Comparison of ENCODE assay signal across 8 cellular contexts in the genomic region with DNA sequence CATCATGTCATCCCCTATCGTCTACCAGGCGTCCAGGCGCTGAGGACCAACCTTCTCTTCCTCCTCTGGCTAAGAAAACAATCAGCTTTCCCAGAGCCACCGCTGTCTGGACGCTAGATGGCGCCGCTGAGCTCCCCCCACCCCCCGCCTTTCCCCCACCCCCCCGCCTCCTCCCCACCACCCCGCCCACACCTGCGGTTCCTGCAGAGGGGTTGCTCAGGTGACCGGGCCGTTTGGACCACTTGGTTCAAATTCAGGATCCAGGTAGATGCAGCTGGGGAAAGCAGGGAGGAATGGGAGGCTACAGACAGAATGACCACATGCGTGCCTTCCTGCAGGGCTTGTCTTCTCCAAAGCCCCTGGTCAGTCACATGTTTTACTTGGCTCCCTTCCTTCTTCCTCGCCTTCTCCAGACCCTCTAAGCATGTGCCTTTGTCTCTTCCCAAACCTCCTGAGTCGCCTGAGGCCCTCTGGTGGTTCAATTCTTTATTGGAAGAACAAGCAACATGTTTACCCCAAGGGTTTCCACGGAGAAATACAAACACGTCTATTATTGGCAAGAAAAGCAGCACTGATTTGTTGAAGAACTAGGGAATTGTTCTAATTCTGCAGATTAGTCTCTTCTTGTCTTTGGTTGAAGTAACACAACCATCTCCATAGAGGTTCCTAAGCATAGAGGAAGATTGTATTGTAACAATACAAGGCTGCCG. TPM values are rescaled to one million over a fixed set of nuclear protein-coding genes. Genes with fewer than 3 reads are reported as not detected.
A peak's percentile ranks its signal among the peaks of the same experiment; 100 is the strongest.
DNase-seq lines count a peak whose midpoint lies in the region; ATAC-seq and TF ChIP-seq lines count a peak whose summit lies in the region.

No MANE protein-coding gene starts in this region.

- no peak overlapping the region for H3K4me3 ChIP-seq in BJ (ENCODE audit: low read depth, low read length)
- peak overlapping the region; percentile 47 for H3K4me3 ChIP-seq in endodermal cell (ENCODE audit: low read length)
- H3K4me3 ChIP-seq in mesodermal cell (ENCODE audit: extremely low read depth, insufficient read depth, low read length, poor library complexity, severe bottlenecking): no peak overlapping the region

- H3K27ac ChIP-seq in endodermal cell (ENCODE audit: low read depth, low read length): peak overlapping the region; percentile 83
- peak overlapping the region; percentile 88 for H3K27ac ChIP-seq in mesodermal cell (ENCODE audit: low read depth, low read length, severe bottlenecking)
- no peak overlapping the region for H3K27ac ChIP-seq in substantia nigra (ENCODE audit: low read depth, low read length, poor library complexity, severe bottlenecking)

- H3K4me3 Mint-ChIP-seq in endodermal cell: peak overlapping the region; percentile 42

- no peak for ATAC-seq in GM21447 (IDR thresholded peaks at IDR 0.05; ENCODE audit: unreplicated experiment)

- H3K27me3 ChIP-seq in BJ (ENCODE audit: control insufficient read depth, insufficient read depth, low read length) (no peaks in the 10 kb centered on the region), endodermal cell (ENCODE audit: control insufficient read depth, insufficient read depth, low read length, poor library complexity, severe bottlenecking) (peaks cover 7% of the 10 kb centered on the region)

- H3K27ac Mint-ChIP-seq in endodermal cell: peak overlapping the region; percentile 83

- no peaks in the 10 kb centered on the region for H3K36me3 Mint-ChIP-seq in endodermal cell (ENCODE audit: low read depth)

- peaks cover 5% of the 10 kb centered on the region for H3K9me3 Mint-ChIP-seq in endodermal cell

- H3K4me1 ChIP-seq in endodermal cell (ENCODE audit: control insufficient read depth, insufficient read depth, low read length) (no peaks in the 10 kb centered on the region), mesodermal cell (ENCODE audit: control insufficient read depth, insufficient read depth, low read length, poor library complexity, severe bottlenecking) (peaks cover 8% of the 10 kb centered on the region)

- DNase-seq in BJ (ENCODE audit: low read depth) (no peak), HCEC 1CT (peak; percentile 51), NCI-H345 treated with DMSO at 0.1 percent for 48 hours (lab: John Stamatoyannopoulos, UW; ENCODE audit: unreplicated experiment) (peak; percentile 78), endodermal cell (peak; percentile 88), substantia nigra (lab: John Stamatoyannopoulos, UW) (peak in 34 of 49 donors; percentile 15 to 68 (median 38))
- peak; percentile 35 to 36 for DNase-seq in activated CD4-positive, alpha-beta T cell treated with anti-CD3 and anti-CD28 coated beads, Interleukin-2, amount 50 U/mL, for 4 hours

- H3K36me3 ChIP-seq in BJ (ENCODE audit: control insufficient read depth, insufficient read depth, low read length) (no peaks in the 10 kb centered on the region), endodermal cell (ENCODE audit: control insufficient read depth, insufficient read depth, low read length) (no peaks in the 10 kb centered on the region), mesodermal cell (ENCODE audit: control insufficient read depth, insufficient read depth, low read length) (no peaks in the 10 kb centered on the region)

- H3K4me1 Mint-ChIP-seq in endodermal cell: peaks cover 15% of the 10 kb centered on the region

- peaks cover 7% of the 10 kb centered on the region for H3K27me3 Mint-ChIP-seq in endodermal cell (ENCODE audit: insufficient read depth)

- H3K9ac ChIP-seq in endodermal cell (ENCODE audit: extremely low read depth, low read length, poor library complexity, severe bottlenecking): peak overlapping the region; percentile 0

- POLR2A ChIA-PET in BJ (lab: Charles Lee): no interaction called here

- TF ChIP-seq CTCF in BJ (IDR thresholded peaks at IDR 0.05; ENCODE audit: insufficient read depth, low read depth, low read length) (peak; percentile 52), endodermal cell (conservative IDR thresholded peaks at IDR 0.05) (peak; percentile 78)

- CTCF ChIA-PET in BJ (lab: Yijun Ruan, JAX): interaction anchor here (0.6 to 1.7 kb wide), 4 partner anchors 8 to 98 kb away, joined by 3 to 7 read pairs (median 5); no protein-coding TSS in a partner anchor

- WGBS in endodermal cell (ENCODE audit: insufficient coverage in 1 of 2, insufficient read length in 1 of 2), 2 experiments: 7 to 19% methylated on average over 4 to 12 of the region's 19 CpGs
- 5 to 20% methylated on average over 2 to 5 of the region's 19 CpGs for WGBS in mesodermal cell (ENCODE audit: insufficient coverage in 2 of 2), 2 experiments

- peaks cover 14% of the 10 kb centered on the region for H3K9me3 ChIP-seq in endodermal cell (ENCODE audit: control insufficient read depth, low read length)
- H3K9me3 ChIP-seq in mesodermal cell (ENCODE audit: control insufficient read depth, low read length): no peaks in the 10 kb centered on the region

RNA-seq across cellular contexts. Expression of gene AOC1, which starts 24.7 kb away (rescaled TPM):
- polyA plus RNA-seq in BJ (2011; rRNA removed): not detected in 2 replicates
- not detected in 2 replicates for polyA minus RNA-seq in BJ (2011; rRNA and poly(A)+ RNA removed)
- total RNA-seq in endodermal cell: not detected
- polyA plus RNA-seq in endodermal cell (2013, experiment 1 of 2): not detected
- polyA plus RNA-seq in endodermal cell (2013, experiment 2 of 2): not detected
- polyA plus RNA-seq in mesodermal cell (2013, experiment 1 of 2): not detected
- polyA plus RNA-seq in mesodermal cell (2013, experiment 2 of 2): not detected
